36 cellular contexts compared by ENCODE assay signal in genomic region chr12:87001102-87001501, GRCh38.
"Had no signal": no experiment of that assay in that cellular context is flagged by ENCODE, and none has a peak within 500 bp of the region (broad histone marks: within the 10 kb centered on the region; RNA-seq: fewer than 3 reads in every experiment).

No MANE protein-coding gene starts in this region.

- H3K27me3 ChIP-seq: MG63 had no signal

- H3K36me3 ChIP-seq: MG63 had no signal

- DNase-seq: Karpas-422, Kasumi-1, MG63, MM.1S, MV-4-11, NCI-H1048, NCI-H1092, NCI-H1092 treated with DMSO at 0.1 percent for 48 hours, NCI-H1105, NCI-H1105 treated with DMSO at 0.1 percent for 48 hours, NCI-H1417, NCI-H1417 treated with DMSO at 0.1 percent for 48 hours, NCI-H1436, NCI-H1436 treated with DMSO at 0.1 percent for 48 hours, NCI-H146, NCI-H1694, NCI-H1694 treated with DMSO at 0.1 percent for 48 hours, NCI-H187, NCI-H187 treated with DMSO at 0.1 percent for 48 hours, NCI-H1930, NCI-H2029, NCI-H2029 treated with DMSO at 0.1 percent for 48 hours, NCI-H2081, NCI-H2081 treated with DMSO at 0.1 percent for 48 hours, NCI-H2107, NCI-H2171, NCI-H2171 treated with DMSO at 0.1 percent for 48 hours, NCI-H2227 treated with DMSO at 0.1 percent for 48 hours, NCI-H226, NCI-H345, NCI-H446, NCI-H446 treated with DMSO at 0.1 percent for 48 hours, NCI-H510A, NCI-H510A treated with DMSO at 0.1 percent for 48 hours, NCI-H524, NCI-H524 treated with DMSO at 0.1 percent for 48 hours had no signal

- H3K4me3 ChIP-seq: MG63 had no signal
